ENCODE assay signal across 1 cellular context in the genomic region with DNA sequence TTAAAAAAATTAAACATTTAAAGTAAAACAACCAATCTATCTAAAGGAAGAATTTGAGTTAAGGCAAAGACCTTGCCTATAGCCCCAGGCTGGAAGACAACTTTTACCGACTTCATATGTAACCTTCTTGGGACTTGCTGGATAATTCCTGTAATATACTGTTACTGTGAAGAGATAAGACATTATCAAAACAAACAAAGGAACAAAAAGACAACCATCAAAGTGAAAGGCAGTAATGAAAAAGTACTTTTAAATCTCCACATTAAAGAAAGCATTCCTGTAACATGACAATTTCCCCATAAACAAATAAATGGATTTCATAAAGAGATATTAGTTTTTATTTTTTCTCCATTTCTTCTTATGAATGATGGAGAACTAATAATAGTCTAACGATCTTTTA.
TF ChIP-seq lines count a peak whose summit lies in the region.

No MANE protein-coding gene starts in this region.

TF ChIP-seq in HEK293, 187 proteins besides CTCF, POLR2A, EP300 and RAD21 (continued from another document):
- TF ChIP-seq ZNF114 (tag by site-specific recombination; IDR thresholded peaks at IDR 0.05) (no peak), ZNF155 (tag by site-specific recombination; IDR thresholded peaks at IDR 0.05) (no peak), WT1 (tag by site-specific recombination; IDR thresholded peaks at IDR 0.05) (0 out of 2 replicates have a peak, but pooled peaks have one; percentile 18), KLF9 (tag by site-specific recombination; IDR thresholded peaks at IDR 0.05; ENCODE audit: low read depth) (no peak), ZSCAN16 (tag by site-specific recombination; IDR thresholded peaks at IDR 0.05) (no peak), ZNF776 (tag by site-specific recombination; IDR thresholded peaks at IDR 0.05; ENCODE audit: borderline replicate concordance) (no peak), ZNF335 (tag by site-specific recombination; conservative IDR thresholded peaks at IDR 0.05) (no peak), ZNF121 (tag by site-specific recombination; IDR thresholded peaks at IDR 0.05) (no peak), ZIC2 (tag by site-specific recombination; IDR thresholded peaks at IDR 0.05) (no peak), SP3 (tag by site-specific recombination; IDR thresholded peaks at IDR 0.05) (no peak), ZBTB1 (tag by site-specific recombination; IDR thresholded peaks at IDR 0.05) (no peak), ZNF221 (tag by site-specific recombination; IDR thresholded peaks at IDR 0.05; ENCODE audit: borderline replicate concordance) (no peak), ZNF146 (tag by site-specific recombination; IDR thresholded peaks at IDR 0.05) (peak; percentile 40; the same call in 1 of the 2 replicates), YY1 (tag by site-specific recombination; IDR thresholded peaks at IDR 0.05) (no peak), FEZF1 (tag by site-specific recombination; IDR thresholded peaks at IDR 0.05) (peak; percentile 95), ZFP69B (tag by site-specific recombination; IDR thresholded peaks at IDR 0.05) (no peak), REPIN1 (tag by site-specific recombination; IDR thresholded peaks at IDR 0.05; ENCODE audit: low read depth) (no peak), ZBTB20 (tag by site-specific recombination; IDR thresholded peaks at IDR 0.05) (no peak), ZNF341 (tag by site-specific recombination; IDR thresholded peaks at IDR 0.05; ENCODE audit: low read depth) (no peak), ZNF623 (tag by site-specific recombination; IDR thresholded peaks at IDR 0.05) (no peak), SALL2 (tag by site-specific recombination; IDR thresholded peaks at IDR 0.05; ENCODE audit: borderline replicate concordance) (no peak), ZNF521 (tag by site-specific recombination; IDR thresholded peaks at IDR 0.05) (no peak), ZNF112 (tag by site-specific recombination; IDR thresholded peaks at IDR 0.05) (no peak), ZNF37A (tag by site-specific recombination; IDR thresholded peaks at IDR 0.05) (no peak)
- TF ChIP-seq, protein P1, sequence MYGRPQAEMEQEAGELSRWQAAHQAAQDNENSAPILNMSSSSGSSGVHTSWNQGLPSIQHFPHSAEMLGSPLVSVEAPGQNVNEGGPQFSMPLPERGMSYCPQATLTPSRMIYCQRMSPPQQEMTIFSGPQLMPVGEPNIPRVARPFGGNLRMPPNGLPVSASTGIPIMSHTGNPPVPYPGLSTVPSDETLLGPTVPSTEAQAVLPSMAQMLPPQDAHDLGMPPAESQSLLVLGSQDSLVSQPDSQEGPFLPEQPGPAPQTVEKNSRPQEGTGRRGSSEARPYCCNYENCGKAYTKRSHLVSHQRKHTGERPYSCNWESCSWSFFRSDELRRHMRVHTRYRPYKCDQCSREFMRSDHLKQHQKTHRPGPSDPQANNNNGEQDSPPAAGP (tag by site-specific recombination; IDR thresholded peaks at IDR 0.05), result no peak
- TF ChIP-seq, protein P2, sequence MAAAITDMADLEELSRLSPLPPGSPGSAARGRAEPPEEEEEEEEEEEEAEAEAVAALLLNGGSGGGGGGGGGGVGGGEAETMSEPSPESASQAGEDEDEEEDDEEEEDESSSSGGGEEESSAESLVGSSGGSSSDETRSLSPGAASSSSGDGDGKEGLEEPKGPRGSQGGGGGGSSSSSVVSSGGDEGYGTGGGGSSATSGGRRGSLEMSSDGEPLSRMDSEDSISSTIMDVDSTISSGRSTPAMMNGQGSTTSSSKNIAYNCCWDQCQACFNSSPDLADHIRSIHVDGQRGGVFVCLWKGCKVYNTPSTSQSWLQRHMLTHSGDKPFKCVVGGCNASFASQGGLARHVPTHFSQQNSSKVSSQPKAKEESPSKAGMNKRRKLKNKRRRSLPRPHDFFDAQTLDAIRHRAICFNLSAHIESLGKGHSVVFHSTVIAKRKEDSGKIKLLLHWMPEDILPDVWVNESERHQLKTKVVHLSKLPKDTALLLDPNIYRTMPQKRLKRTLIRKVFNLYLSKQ (tag by site-specific recombination; IDR thresholded peaks at IDR 0.05; ENCODE audit: borderline replicate concordance), result no peak
- TF ChIP-seq, protein P3, sequence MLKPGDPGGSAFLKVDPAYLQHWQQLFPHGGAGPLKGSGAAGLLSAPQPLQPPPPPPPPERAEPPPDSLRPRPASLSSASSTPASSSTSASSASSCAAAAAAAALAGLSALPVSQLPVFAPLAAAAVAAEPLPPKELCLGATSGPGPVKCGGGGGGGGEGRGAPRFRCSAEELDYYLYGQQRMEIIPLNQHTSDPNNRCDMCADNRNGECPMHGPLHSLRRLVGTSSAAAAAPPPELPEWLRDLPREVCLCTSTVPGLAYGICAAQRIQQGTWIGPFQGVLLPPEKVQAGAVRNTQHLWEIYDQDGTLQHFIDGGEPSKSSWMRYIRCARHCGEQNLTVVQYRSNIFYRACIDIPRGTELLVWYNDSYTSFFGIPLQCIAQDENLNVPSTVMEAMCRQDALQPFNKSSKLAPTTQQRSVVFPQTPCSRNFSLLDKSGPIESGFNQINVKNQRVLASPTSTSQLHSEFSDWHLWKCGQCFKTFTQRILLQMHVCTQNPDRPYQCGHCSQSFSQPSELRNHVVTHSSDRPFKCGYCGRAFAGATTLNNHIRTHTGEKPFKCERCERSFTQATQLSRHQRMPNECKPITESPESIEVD (tag by site-specific recombination; IDR thresholded peaks at IDR 0.05), result peak; percentile 98
- TF ChIP-seq, protein P4, sequence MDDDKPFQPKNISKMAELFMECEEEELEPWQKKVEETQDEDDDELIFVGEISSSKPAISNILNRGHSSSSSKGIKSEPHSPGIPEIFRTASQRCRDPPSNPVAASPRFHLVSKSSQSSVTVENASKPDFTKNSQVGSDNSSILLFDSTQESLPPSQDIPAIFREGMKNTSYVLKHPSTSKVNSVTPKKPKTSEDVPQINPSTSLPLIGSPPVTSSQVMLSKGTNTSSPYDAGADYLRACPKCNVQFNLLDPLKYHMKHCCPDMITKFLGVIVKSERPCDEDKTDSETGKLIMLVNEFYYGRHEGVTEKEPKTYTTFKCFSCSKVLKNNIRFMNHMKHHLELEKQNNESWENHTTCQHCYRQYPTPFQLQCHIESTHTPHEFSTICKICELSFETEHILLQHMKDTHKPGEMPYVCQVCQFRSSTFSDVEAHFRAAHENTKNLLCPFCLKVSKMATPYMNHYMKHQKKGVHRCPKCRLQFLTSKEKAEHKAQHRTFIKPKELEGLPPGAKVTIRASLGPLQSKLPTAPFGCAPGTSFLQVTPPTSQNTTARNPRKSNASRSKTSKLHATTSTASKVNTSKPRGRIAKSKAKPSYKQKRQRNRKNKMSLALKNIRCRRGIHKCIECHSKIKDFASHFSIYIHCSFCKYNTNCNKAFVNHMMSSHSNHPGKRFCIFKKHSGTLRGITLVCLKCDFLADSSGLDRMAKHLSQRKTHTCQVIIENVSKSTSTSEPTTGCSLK (tag by site-specific recombination; IDR thresholded peaks at IDR 0.05), result no peak
- TF ChIP-seq, protein P5, sequence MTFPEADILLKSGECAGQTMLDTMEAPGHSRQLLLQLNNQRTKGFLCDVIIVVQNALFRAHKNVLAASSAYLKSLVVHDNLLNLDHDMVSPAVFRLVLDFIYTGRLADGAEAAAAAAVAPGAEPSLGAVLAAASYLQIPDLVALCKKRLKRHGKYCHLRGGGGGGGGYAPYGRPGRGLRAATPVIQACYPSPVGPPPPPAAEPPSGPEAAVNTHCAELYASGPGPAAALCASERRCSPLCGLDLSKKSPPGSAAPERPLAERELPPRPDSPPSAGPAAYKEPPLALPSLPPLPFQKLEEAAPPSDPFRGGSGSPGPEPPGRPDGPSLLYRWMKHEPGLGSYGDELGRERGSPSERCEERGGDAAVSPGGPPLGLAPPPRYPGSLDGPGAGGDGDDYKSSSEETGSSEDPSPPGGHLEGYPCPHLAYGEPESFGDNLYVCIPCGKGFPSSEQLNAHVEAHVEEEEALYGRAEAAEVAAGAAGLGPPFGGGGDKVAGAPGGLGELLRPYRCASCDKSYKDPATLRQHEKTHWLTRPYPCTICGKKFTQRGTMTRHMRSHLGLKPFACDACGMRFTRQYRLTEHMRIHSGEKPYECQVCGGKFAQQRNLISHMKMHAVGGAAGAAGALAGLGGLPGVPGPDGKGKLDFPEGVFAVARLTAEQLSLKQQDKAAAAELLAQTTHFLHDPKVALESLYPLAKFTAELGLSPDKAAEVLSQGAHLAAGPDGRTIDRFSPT (tag by site-specific recombination; IDR thresholded peaks at IDR 0.05), result no peak
